ENCODE assay signal across 8 cellular contexts in genomic region chr10:104209575-104210198, GRCh38. TPM values are rescaled to one million over a fixed set of nuclear protein-coding genes. Genes with fewer than 3 reads are reported as not detected.
DNase-seq lines count a peak whose midpoint lies in the region; ATAC-seq and TF ChIP-seq lines count a peak whose summit lies in the region.

No MANE protein-coding gene starts in this region.

- 22 to 30% methylated on average over 2 of the region's 2 CpGs for WGBS in gastroesophageal sphincter (ENCODE audit: low coverage in 1 of 2), 2 donors

- H3K9me3 ChIP-seq in gastroesophageal sphincter: no peaks in the 10 kb centered on the region

- in situ Hi-C loops in GM13976 (cut with MboI; ENCODE audit: low sequenced_read_pairs, unreplicated experiment): loop anchor here (25.0 kb wide), 1 partner anchor 322 kb away; no protein-coding TSS in a partner anchor

- peaks cover 1% of the 10 kb centered on the region for H3K27me3 ChIP-seq in gastroesophageal sphincter

- no peaks in the 10 kb centered on the region for H3K4me1 ChIP-seq in gastroesophageal sphincter

- TF ChIP-seq POLR2A in gastroesophageal sphincter (IDR thresholded peaks at IDR 0.05): no peak

- no peak overlapping the region for H3K4me3 ChIP-seq in gastroesophageal sphincter

- no peak overlapping the region for H3K27ac ChIP-seq in gastroesophageal sphincter

- ATAC-seq in gastroesophageal sphincter (no peak), GM21367 (IDR thresholded peaks at IDR 0.05; ENCODE audit: unreplicated experiment) (no peak), GM18873 (IDR thresholded peaks at IDR 0.05; ENCODE audit: low FRiP score, unreplicated experiment) (no peak)

- intact Hi-C loops in posterior cingulate gyrus (cut with DNase I): loop anchor here (1.0 to 5.0 kb wide), 3 partner anchors 87 to 321 kb away; partner anchors contain the start of gene SFR1

- no peak for TF ChIP-seq EP300 in gastroesophageal sphincter (IDR thresholded peaks at IDR 0.05)

- peak; percentile 44 to 45 for DNase-seq in AML-193 (lab: John Stamatoyannopoulos, UW)
- DNase-seq in GM13976 (ENCODE audit: low spot score): peak; percentile 47
- DNase-seq in NCI-H345 treated with DMSO at 0.1 percent for 48 hours (lab: John Stamatoyannopoulos, UW; ENCODE audit: unreplicated experiment): peak; percentile 12
- DNase-seq in activated T-cell treated with anti-CD3 and anti-CD28 coated beads, Interleukin-2, amount 50 U/mL, for 48 hours: peak; percentile 30 to 44
- peak in 6 of 10 donors; percentile 16 to 69 (median 58) for DNase-seq in posterior cingulate gyrus

- TF ChIP-seq CTCF in GM13976 (IDR thresholded peaks at IDR 0.05; ENCODE audit: borderline replicate concordance, control extremely low read depth, extremely low read depth, insufficient read depth, missing control alignments) (peak; percentile 32), gastroesophageal sphincter (IDR thresholded peaks at IDR 0.05) (peak; percentile 8 to 57 (median 45))

- no peaks in the 10 kb centered on the region for H3K36me3 ChIP-seq in gastroesophageal sphincter

RNA-seq across cellular contexts. Expression of gene CFAP43, which starts 22.5 kb away (rescaled TPM):
- total RNA-seq in gastroesophageal sphincter: under 1 TPM in 3 of 4 donors, not detected in 1; 0.16 to 0.45 (median 0.40) TPM

RNA-seq across cellular contexts. Expression of gene GSTO1, which starts 45.0 kb away (rescaled TPM):
- total RNA-seq in gastroesophageal sphincter: 100 to 1,000 TPM; 124 to 153 (median 149) TPM

RNA-seq across cellular contexts. Expression of gene GSTO2, which starts 59.3 kb away (rescaled TPM):
- 1 to 10 TPM in 1 of 4 donors, under 1 TPM in 3; 0.15 to 1.3 (median 0.21) TPM for total RNA-seq in gastroesophageal sphincter
